ENCODE assay signal across 8 cellular contexts in the genomic region with DNA sequence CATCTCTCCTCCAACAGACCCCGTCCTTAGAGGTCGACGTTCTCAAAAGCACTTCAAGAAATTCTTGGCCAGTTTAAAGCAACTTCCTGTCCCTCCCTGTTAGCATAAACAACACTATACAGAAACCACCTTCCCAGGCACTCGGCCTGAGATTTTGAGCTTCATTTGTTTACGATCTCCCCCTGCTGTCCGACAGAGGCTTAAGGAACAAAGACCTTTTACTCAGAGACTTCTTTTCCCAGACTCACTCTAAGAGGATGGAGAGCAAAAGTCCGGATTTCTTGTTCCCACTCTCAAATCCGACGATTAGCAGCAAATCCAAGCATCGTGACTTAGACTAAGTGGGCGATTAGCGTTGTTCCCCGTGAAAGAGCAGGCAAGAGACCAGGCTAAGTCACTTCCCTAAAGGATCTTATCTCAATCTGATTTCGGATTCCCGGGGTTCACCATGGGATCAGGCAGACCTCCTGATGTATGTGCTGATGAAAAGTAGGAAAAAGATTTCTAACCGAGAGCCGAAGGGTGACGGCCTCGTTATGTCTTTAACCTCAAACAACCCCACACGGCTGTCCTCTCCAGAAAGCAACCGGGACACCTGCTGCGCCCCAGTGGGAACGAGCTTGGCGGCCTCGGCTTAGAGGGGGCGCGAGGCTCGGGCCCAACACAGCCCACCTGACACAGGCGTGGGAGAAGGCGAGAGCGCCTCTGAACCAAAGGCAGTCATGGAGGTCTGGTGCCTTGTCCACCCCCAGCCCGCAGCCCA. TPM values are rescaled to one million over a fixed set of nuclear protein-coding genes. Genes with fewer than 3 reads are reported as not detected.
DNase-seq lines count a peak whose midpoint lies in the region; ATAC-seq and TF ChIP-seq lines count a peak whose summit lies in the region.

No MANE protein-coding gene starts in this region.

- TF ChIP-seq CTCF in WTC11 (IDR thresholded peaks at IDR 0.05) (no peak), coronary artery (IDR thresholded peaks at IDR 0.05) (peak; percentile 33)

- peak overlapping the region; percentile 84 for H3K4me3 ChIP-seq in coronary artery

- peak; percentile 38 for DNase-seq in COLO668 (lab: John Stamatoyannopoulos, UW; ENCODE audit: unreplicated experiment)
- DNase-seq in NCI-H146 treated with DMSO at 0.1 percent for 48 hours (lab: John Stamatoyannopoulos, UW; ENCODE audit: unreplicated experiment), result peak; percentile 18
- peak; percentile 52 for DNase-seq in WTC11 (ENCODE audit: low spot score)
- DNase-seq in coronary artery (ENCODE audit: low spot score), result peak; percentile 81
- DNase-seq in left colon, result peak; percentile 70 to 78
- DNase-seq in stimulated activated CD8-positive, alpha-beta memory T cell treated with anti-CD3 and anti-CD28 coated beads, Interleukin-15, amount 100 ng/mL, for 1 hour (ENCODE audit: low read depth), result peak; percentile 23

- H3K4me3 Mint-ChIP-seq in WTC11, result peak overlapping the region; percentile 88

- no peaks in the 10 kb centered on the region for H3K9me3 Mint-ChIP-seq in WTC11

- H3K27me3 Mint-ChIP-seq in WTC11 (ENCODE audit: low read depth), result no peaks in the 10 kb centered on the region

- POLR2A ChIA-PET in WTC11 (lab: Charles Lee), result interaction anchor here (0.6 to 2.2 kb wide), 9 partner anchors 23 to 237 kb away, joined by 3 to 16 read pairs (median 3); a partner anchor contains a TSS

- peak; percentile 1 for ATAC-seq in GM21381 (IDR thresholded peaks at IDR 0.05; ENCODE audit: unreplicated experiment)
- peak; percentile 46 for ATAC-seq in WTC11
- peak; percentile 54 for ATAC-seq in left colon
- no peak for ATAC-seq in HG03571 (IDR thresholded peaks at IDR 0.05; ENCODE audit: unreplicated experiment)

- peak overlapping the region; percentile 75 to 92 for H3K27ac ChIP-seq in coronary artery

- H3K36me3 Mint-ChIP-seq in WTC11, result no peaks in the 10 kb centered on the region

- peaks cover 14% of the 10 kb centered on the region for H3K4me1 Mint-ChIP-seq in WTC11

- peak overlapping the region; percentile 97 for H3K27ac Mint-ChIP-seq in WTC11

- CTCF ChIA-PET in WTC11 (lab: Charles Lee), result interaction anchor here (0.5 to 2.7 kb wide), 35 partner anchors 10 to 393 kb away, joined by 3 to 53 read pairs (median 5); a partner anchor contains a TSS

- intact Hi-C loops in left colon (cut with DNase I, micrococcal nuclease), result loop anchor here in 1 of 2 donors (10.0 kb wide), 2 partner anchors 151 to 251 kb away; no protein-coding TSS in a partner anchor

TF ChIP-seq in WTC11, 78 proteins besides CTCF, POLR2A, EP300 and RAD21:
- TF ChIP-seq ZNF232 (CRISPR knock-in tag; IDR thresholded peaks at IDR 0.05) (no peak), NR3C1 (CRISPR knock-in tag; conservative IDR thresholded peaks at IDR 0.05; ENCODE audit: low read depth) (0 out of 2 replicates have a peak, but pooled peaks have one; percentile 74), GABPB1 (CRISPR knock-in tag; IDR thresholded peaks at IDR 0.05) (no peak), ZNF219 (CRISPR knock-in tag; IDR thresholded peaks at IDR 0.05; ENCODE audit: borderline replicate concordance) (no peak)
- TF ChIP-seq, protein P1, sequence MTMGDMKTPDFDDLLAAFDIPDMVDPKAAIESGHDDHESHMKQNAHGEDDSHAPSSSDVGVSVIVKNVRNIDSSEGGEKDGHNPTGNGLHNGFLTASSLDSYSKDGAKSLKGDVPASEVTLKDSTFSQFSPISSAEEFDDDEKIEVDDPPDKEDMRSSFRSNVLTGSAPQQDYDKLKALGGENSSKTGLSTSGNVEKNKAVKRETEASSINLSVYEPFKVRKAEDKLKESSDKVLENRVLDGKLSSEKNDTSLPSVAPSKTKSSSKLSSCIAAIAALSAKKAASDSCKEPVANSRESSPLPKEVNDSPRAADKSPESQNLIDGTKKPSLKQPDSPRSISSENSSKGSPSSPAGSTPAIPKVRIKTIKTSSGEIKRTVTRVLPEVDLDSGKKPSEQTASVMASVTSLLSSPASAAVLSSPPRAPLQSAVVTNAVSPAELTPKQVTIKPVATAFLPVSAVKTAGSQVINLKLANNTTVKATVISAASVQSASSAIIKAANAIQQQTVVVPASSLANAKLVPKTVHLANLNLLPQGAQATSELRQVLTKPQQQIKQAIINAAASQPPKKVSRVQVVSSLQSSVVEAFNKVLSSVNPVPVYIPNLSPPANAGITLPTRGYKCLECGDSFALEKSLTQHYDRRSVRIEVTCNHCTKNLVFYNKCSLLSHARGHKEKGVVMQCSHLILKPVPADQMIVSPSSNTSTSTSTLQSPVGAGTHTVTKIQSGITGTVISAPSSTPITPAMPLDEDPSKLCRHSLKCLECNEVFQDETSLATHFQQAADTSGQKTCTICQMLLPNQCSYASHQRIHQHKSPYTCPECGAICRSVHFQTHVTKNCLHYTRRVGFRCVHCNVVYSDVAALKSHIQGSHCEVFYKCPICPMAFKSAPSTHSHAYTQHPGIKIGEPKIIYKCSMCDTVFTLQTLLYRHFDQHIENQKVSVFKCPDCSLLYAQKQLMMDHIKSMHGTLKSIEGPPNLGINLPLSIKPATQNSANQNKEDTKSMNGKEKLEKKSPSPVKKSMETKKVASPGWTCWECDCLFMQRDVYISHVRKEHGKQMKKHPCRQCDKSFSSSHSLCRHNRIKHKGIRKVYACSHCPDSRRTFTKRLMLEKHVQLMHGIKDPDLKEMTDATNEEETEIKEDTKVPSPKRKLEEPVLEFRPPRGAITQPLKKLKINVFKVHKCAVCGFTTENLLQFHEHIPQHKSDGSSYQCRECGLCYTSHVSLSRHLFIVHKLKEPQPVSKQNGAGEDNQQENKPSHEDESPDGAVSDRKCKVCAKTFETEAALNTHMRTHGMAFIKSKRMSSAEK (CRISPR knock-in tag; IDR thresholded peaks at IDR 0.05; ENCODE audit: borderline replicate concordance), result no peak
- TF ChIP-seq, protein P2, sequence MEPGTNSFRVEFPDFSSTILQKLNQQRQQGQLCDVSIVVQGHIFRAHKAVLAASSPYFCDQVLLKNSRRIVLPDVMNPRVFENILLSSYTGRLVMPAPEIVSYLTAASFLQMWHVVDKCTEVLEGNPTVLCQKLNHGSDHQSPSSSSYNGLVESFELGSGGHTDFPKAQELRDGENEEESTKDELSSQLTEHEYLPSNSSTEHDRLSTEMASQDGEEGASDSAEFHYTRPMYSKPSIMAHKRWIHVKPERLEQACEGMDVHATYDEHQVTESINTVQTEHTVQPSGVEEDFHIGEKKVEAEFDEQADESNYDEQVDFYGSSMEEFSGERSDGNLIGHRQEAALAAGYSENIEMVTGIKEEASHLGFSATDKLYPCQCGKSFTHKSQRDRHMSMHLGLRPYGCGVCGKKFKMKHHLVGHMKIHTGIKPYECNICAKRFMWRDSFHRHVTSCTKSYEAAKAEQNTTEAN (CRISPR knock-in tag; IDR thresholded peaks at IDR 0.05), result no peak
- TF ChIP-seq, protein P3, sequence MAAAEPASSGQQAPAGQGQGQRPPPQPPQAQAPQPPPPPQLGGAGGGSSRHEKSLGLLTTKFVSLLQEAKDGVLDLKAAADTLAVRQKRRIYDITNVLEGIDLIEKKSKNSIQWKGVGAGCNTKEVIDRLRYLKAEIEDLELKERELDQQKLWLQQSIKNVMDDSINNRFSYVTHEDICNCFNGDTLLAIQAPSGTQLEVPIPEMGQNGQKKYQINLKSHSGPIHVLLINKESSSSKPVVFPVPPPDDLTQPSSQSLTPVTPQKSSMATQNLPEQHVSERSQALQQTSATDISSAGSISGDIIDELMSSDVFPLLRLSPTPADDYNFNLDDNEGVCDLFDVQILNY (CRISPR knock-in tag; IDR thresholded peaks at IDR 0.05), result peak; percentile 23; the same call in 1 of the 2 replicates
TF ChIP-seq in WTC11: peak in this region for 2.

RNA-seq across cellular contexts. Expression of a gene that starts 0.6 kb away (rescaled TPM):
- 17.1 to 26.8 TPM (median 18.5 TPM) in 3 replicates for total RNA-seq in WTC11 (2021)
- 10 to 100 TPM; 39.9 to 40.4 TPM for total RNA-seq in left colon

RNA-seq across cellular contexts. Expression of a gene that starts 23.3 kb away (rescaled TPM):
- 73.6 to 83.2 TPM (median 80.3 TPM) in 3 replicates for total RNA-seq in WTC11 (2021)
- total RNA-seq in left colon, result 100 to 1,000 TPM; 318 to 378 TPM

RNA-seq across cellular contexts. Expression of a gene that starts 46.8 kb away (rescaled TPM):
- 58.3 to 68.4 TPM (median 60.2 TPM) in 3 replicates for total RNA-seq in WTC11 (2021)
- total RNA-seq in left colon, result 10 to 100 TPM; 75.5 to 94.3 TPM

RNA-seq across cellular contexts. Expression of a gene that starts 59.8 kb away (rescaled TPM):
- total RNA-seq in WTC11 (2021) (43.6 to 45.2 TPM (median 43.7 TPM) in 3 replicates), left colon (10 to 100 TPM; 74.6 to 80.9 TPM)

Comparison
In these comparisons a context has a peak if more than half of its experiments do, and no peak if none do; other contexts are left out.
1. DNase-seq: peak in every context shown above with its lines; median percentile 81 in coronary artery; 74 in left colon; 52 in WTC11; 38 in COLO668; 23 in stimulated activated CD8-positive, alpha-beta memory T cell treated with anti-CD3 and anti-CD28 coated beads, Interleukin-15, amount 100 ng/mL, for 1 hour; 18 in NCI-H146 treated with DMSO at 0.1 percent for 48 hours.